Comparison of ENCODE assay signal across 8 cellular contexts in the genomic region with DNA sequence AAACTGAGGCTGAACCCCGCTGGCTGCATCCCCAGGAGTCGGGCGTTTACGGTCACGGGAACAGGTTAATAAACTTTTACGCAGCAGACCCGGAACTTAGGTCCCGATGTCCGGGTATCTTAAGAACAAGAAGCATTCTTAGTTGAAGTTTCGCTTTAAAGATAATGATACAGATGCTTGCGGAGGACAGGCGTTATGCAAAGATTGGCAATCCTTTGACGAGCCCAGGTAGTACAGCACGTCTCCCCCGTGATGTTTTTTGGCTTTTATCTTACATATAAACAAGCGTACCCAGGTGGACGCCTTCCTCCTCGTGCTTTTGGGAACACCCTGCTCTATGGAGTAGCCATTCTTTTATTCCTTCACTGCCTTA. TPM values are rescaled to one million over a fixed set of nuclear protein-coding genes. Genes with fewer than 3 reads are reported as not detected.
DNase-seq lines count a peak whose midpoint lies in the region; ATAC-seq and TF ChIP-seq lines count a peak whose summit lies in the region.

No MANE protein-coding gene starts in this region.

- H3K27me3 Mint-ChIP-seq in activated T-cell treated with anti-CD3 and anti-CD28 coated beads, Interleukin-2, amount 50 U/mL, for 4 hours (ENCODE audit: low read depth): peaks cover 3% of the 10 kb centered on the region

- TF ChIP-seq EP300 in tibial nerve (IDR thresholded peaks at IDR 0.05): no peak

- no peak for TF ChIP-seq POLR2A in tibial nerve (IDR thresholded peaks at IDR 0.05)

- H3K36me3 ChIP-seq in left lung (peaks cover 0 to 13% of the 10 kb centered on the region in 2 donors), tibial nerve (peaks cover 0 to 10% (median 0%) of the 10 kb centered on the region in 3 donors)

- peaks cover 4 to 47% of the 10 kb centered on the region in 2 donors for H3K4me1 ChIP-seq in left lung
- H3K4me1 ChIP-seq in tibial nerve: peaks cover 0 to 52% (median 35%) of the 10 kb centered on the region in 4 donors

- TF ChIP-seq CTCF in left lung (IDR thresholded peaks at IDR 0.05) (no peak), tibial nerve (IDR thresholded peaks at IDR 0.05) (no peak)

- H3K27me3 ChIP-seq in left lung (no peaks in the 10 kb centered on the region), tibial nerve (no peaks in the 10 kb centered on the region)

- H3K27ac ChIP-seq in angular gyrus (ENCODE audit: low read depth, low read length): peak overlapping the region; percentile 95
- peak overlapping the region; percentile 91 to 95 for H3K27ac ChIP-seq in left lung
- peak overlapping the region; percentile 92 to 98 (median 96) for H3K27ac ChIP-seq in tibial nerve

- peak overlapping the region; percentile 86 for H3K4me3 Mint-ChIP-seq in activated T-cell treated with anti-CD3 and anti-CD28 coated beads, Interleukin-2, amount 50 U/mL, for 4 hours

- no peak for DNase-seq in activated T-cell treated with anti-CD3 and anti-CD28 coated beads, Interleukin-2, amount 50 U/mL, for 4 hours
- DNase-seq in activated T-cell treated with anti-CD3 and anti-CD28 coated beads, Interleukin-2, amount 50 U/mL, for 1 hour: no peak
- no peak for DNase-seq in left lung
- no peak for DNase-seq in tibial nerve (ENCODE audit: low spot score in 2 of 2)
- DNase-seq in NCI-H1048 (lab: John Stamatoyannopoulos, UW): no peak

- 78 to 79% methylated on average over 18 of the region's 18 CpGs for WGBS in tibial nerve, 2 donors

- H3K4me1 Mint-ChIP-seq in activated T-cell treated with anti-CD3 and anti-CD28 coated beads, Interleukin-2, amount 50 U/mL, for 4 hours (ENCODE audit: low read depth): peaks cover 41% of the 10 kb centered on the region

- peaks cover 11% of the 10 kb centered on the region for H3K9me3 Mint-ChIP-seq in activated T-cell treated with anti-CD3 and anti-CD28 coated beads, Interleukin-2, amount 50 U/mL, for 4 hours

- H3K4me3 ChIP-seq in left lung (peak overlapping the region; percentile 76 to 90), tibial nerve (peak overlapping the region; percentile 65 to 89 (median 81))

- H3K9me3 ChIP-seq in left lung: peaks cover 0 to 8% of the 10 kb centered on the region in 2 donors
- peaks cover 0 to 6% (median 0%) of the 10 kb centered on the region in 4 donors for H3K9me3 ChIP-seq in tibial nerve

- peaks cover 2% of the 10 kb centered on the region for H3K36me3 Mint-ChIP-seq in activated T-cell treated with anti-CD3 and anti-CD28 coated beads, Interleukin-2, amount 50 U/mL, for 4 hours (ENCODE audit: insufficient read depth)

- no peak for ATAC-seq in activated T-cell treated with anti-CD3 and anti-CD28 coated beads, Interleukin-2, amount 50 U/mL, for 4 hours
- ATAC-seq in left lung (no peak), GM21529 (IDR thresholded peaks at IDR 0.05; ENCODE audit: unreplicated experiment) (no peak), HG03442 (IDR thresholded peaks at IDR 0.05; ENCODE audit: unreplicated experiment) (no peak)

- intact Hi-C loops in left lung (cut with DNase I): no loop called here

RNA-seq across cellular contexts. Expression of a gene that starts 0.9 kb away (rescaled TPM):
- 10 to 100 TPM; 38.0 to 45.9 (median 44.3) TPM for total RNA-seq in activated T-cell treated with anti-CD3 and anti-CD28 coated beads, Interleukin-2, amount 50 U/mL, for 4 hours
- total RNA-seq in left lung (10 to 100 TPM; 54.7 to 63.5 TPM), tibial nerve (10 to 100 TPM; 50.9 to 89.0 (median 54.9) TPM)
